Comparison of ENCODE assay signal across 20 cellular contexts in the genomic region with DNA sequence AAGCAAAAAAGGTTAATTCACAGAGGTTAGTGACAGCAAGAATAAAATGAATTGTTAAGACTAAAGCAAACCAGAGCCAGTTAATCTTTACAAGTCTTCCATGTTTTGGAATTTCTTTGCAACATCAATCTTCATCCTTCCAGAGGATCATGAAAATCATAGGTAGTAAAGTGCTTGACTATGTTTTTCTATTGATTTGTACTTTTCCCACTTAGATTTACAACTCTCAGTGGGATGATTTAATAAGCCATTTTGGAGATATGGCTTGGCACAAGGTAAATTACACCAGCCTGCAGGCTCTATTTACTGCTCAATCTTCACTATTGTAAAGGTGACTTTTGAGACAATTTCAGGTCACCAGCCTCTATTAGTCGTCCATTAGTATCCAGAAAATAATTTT. TPM values are rescaled to one million over a fixed set of nuclear protein-coding genes. Genes with fewer than 3 reads are reported as not detected.
DNase-seq lines count a peak whose midpoint lies in the region; ATAC-seq, FAIRE-seq and TF ChIP-seq lines count a peak whose summit lies in the region.
"Had no signal": no experiment of that assay in that cellular context is flagged by ENCODE, and none has a peak within 500 bp of the region (broad histone marks: within the 10 kb centered on the region; RNA-seq: fewer than 3 reads in every experiment).

No MANE protein-coding gene starts in this region.

- no peaks in the 10 kb centered on the region for H3K4me1 Mint-ChIP-seq in astrocyte (ENCODE audit: low read depth, unreplicated experiment)

- no peaks in the 10 kb centered on the region for H3K36me3 ChIP-seq in HEK293 (ENCODE audit: control insufficient read depth in 2 of 2, insufficient read depth in 1 of 2, low read length in 2 of 2)
- H3K36me3 ChIP-seq in astrocyte (ENCODE audit: insufficient read depth, low read length): no peaks in the 10 kb centered on the region
- no peaks in the 10 kb centered on the region for H3K36me3 ChIP-seq in esophagus squamous epithelium
- H3K36me3 ChIP-seq: BLaER1 treated with 17β-estradiol and CSF1 and Interleukin-3, amounts not matched to agents 10 nM and 100 nM had no signal

- H3K4me3 ChIP-seq in HEK293 (ENCODE audit: low read depth, low read length): no peak overlapping the region
- no peak overlapping the region for H3K4me3 ChIP-seq in astrocyte (ENCODE audit: insufficient read depth, low read depth, low read length)
- no peak overlapping the region for H3K4me3 ChIP-seq in esophagus squamous epithelium
- H3K4me3 ChIP-seq: A549; BLaER1 treated with 17β-estradiol and CSF1 and Interleukin-3, amounts not matched to agents 10 nM and 100 nM had no signal

- CTCF ChIA-PET in HEK293 (lab: Yijun Ruan, JAX): interaction anchor here (0.8 kb wide), 1 partner anchor 12 kb away, joined by 4 read pairs; no protein-coding TSS in a partner anchor

- WGBS in esophagus squamous epithelium, 2 donors: 71 to 83% methylated on average over 1 of the region's 1 CpG

- no peaks in the 10 kb centered on the region for H3K27me3 Mint-ChIP-seq in astrocyte (ENCODE audit: low read depth, unreplicated experiment)
- H3K27me3 Mint-ChIP-seq: B cell; CD4-positive, alpha-beta T cell had no signal

- no peak overlapping the region for H3K27ac ChIP-seq in HEK293 (ENCODE audit: extremely low read depth, low read depth, low read length)
- no peak overlapping the region for H3K27ac ChIP-seq in astrocyte (ENCODE audit: low read depth, low read length)
- no peak overlapping the region for H3K27ac ChIP-seq in esophagus squamous epithelium
- H3K27ac ChIP-seq: 22Rv1; A549; BLaER1 treated with 17β-estradiol and CSF1 and Interleukin-3, amounts not matched to agents 10 nM and 100 nM; C4-2B had no signal

- peak; percentile 47 for FAIRE-seq in astrocyte (lab: Jason Lieb, UNC)
- FAIRE-seq: D721Med, G401.6, GM19239 had no signal

- H3K9me3 Mint-ChIP-seq in astrocyte (ENCODE audit: unreplicated experiment): no peaks in the 10 kb centered on the region
- H3K9me3 Mint-ChIP-seq: CD4-positive, alpha-beta T cell; CD8-positive, alpha-beta T cell had no signal

- no peak for ATAC-seq in HG03280 (IDR thresholded peaks at IDR 0.05; ENCODE audit: unreplicated experiment)
- ATAC-seq: A549; CD8-positive, alpha-beta T cell had no signal

- intact Hi-C loops in esophagus squamous epithelium (cut with DNase I): no loop called here

- no peaks in the 10 kb centered on the region for H3K27me3 ChIP-seq in astrocyte (ENCODE audit: insufficient read depth, low read length)
- no peaks in the 10 kb centered on the region for H3K27me3 ChIP-seq in esophagus squamous epithelium

- H2AFZ ChIP-seq in astrocyte (ENCODE audit: low read depth, low read length): no peak overlapping the region

- peaks cover 3% of the 10 kb centered on the region for H3K4me1 ChIP-seq in HEK293 (ENCODE audit: control insufficient read depth, insufficient read depth, low read length)
- no peaks in the 10 kb centered on the region for H3K4me1 ChIP-seq in astrocyte (ENCODE audit: insufficient read depth, low read length)
- H3K4me1 ChIP-seq in esophagus squamous epithelium: no peaks in the 10 kb centered on the region
- H3K4me1 ChIP-seq: Caco-2 had no signal

- DNase-seq in NCI-H2227 treated with DMSO at 0.1 percent for 48 hours (lab: John Stamatoyannopoulos, UW): peak; percentile 10
- no peak for DNase-seq in astrocyte (ENCODE audit: low read depth)
- no peak for DNase-seq in esophagus squamous epithelium (lab: John Stamatoyannopoulos, UW)
- DNase-seq: AML-193; Caco-2; Calu3; CD4-positive, alpha-beta T cell; CD8-positive, alpha-beta T cell; DMS79 treated with DMSO at 0.1 percent for 48 hours; GF-D8 had no signal

- no peaks in the 10 kb centered on the region for H3K79me2 ChIP-seq in astrocyte (ENCODE audit: insufficient read depth, low read length)

- no peak overlapping the region for H3K9ac ChIP-seq in astrocyte (ENCODE audit: low read length)
- H3K9ac ChIP-seq: BLaER1 treated with 17β-estradiol and CSF1 and Interleukin-3, amounts not matched to agents 10 nM and 100 nM had no signal

- TF ChIP-seq CTCF in HEK293 (tag by site-specific recombination; IDR thresholded peaks at IDR 0.05): no peak
- TF ChIP-seq CTCF in astrocyte (IDR thresholded peaks at IDR 0.05; ENCODE audit: insufficient read depth, low read depth, low read length): no peak
- TF ChIP-seq CTCF in esophagus squamous epithelium (IDR thresholded peaks at IDR 0.05): no peak

- no peaks in the 10 kb centered on the region for H3K36me3 Mint-ChIP-seq in astrocyte (ENCODE audit: low read depth, unreplicated experiment)

- H4K20me1 ChIP-seq in astrocyte (ENCODE audit: insufficient read depth, low read length): no peaks in the 10 kb centered on the region

- H3K4me2 ChIP-seq in astrocyte (ENCODE audit: low read length): no peak overlapping the region
- H3K4me2 ChIP-seq: A549; BLaER1 treated with 17β-estradiol and CSF1 and Interleukin-3, amounts not matched to agents 10 nM and 100 nM had no signal

- no peak overlapping the region for H3K27ac Mint-ChIP-seq in astrocyte (ENCODE audit: unreplicated experiment)
- H3K27ac Mint-ChIP-seq: B cell; CD4-positive, alpha-beta T cell; CD8-positive, alpha-beta T cell had no signal

- POLR2A ChIA-PET in HEK293 (lab: Yijun Ruan, JAX): no interaction called here

- no peak overlapping the region for H3K4me3 Mint-ChIP-seq in astrocyte (ENCODE audit: unreplicated experiment)
- H3K4me3 Mint-ChIP-seq: B cell; CD4-positive, alpha-beta T cell; CD8-positive, alpha-beta T cell had no signal

- H3K9me3 ChIP-seq in HEK293 (ENCODE audit: control insufficient read depth, insufficient read depth, low read depth, low read length) (no peaks in the 10 kb centered on the region), astrocyte (ENCODE audit: insufficient read depth, low read depth, low read length) (no peaks in the 10 kb centered on the region), esophagus squamous epithelium (no peaks in the 10 kb centered on the region)
- H3K9me3 ChIP-seq: A549, Caco-2 had no signal

- no peak for TF ChIP-seq POLR2A in esophagus squamous epithelium (IDR thresholded peaks at IDR 0.05)

TF ChIP-seq in HEK293, 187 proteins besides CTCF, POLR2A, EP300 and RAD21:
- TF ChIP-seq TCF7L2 (IDR thresholded peaks at IDR 0.05; ENCODE audit: borderline replicate concordance, low read depth, low read length) (peak; percentile 45; the same call in 1 of the 2 replicates), ZXDB (tag by site-specific recombination; IDR thresholded peaks at IDR 0.05) (peak; percentile 51; the same call in 1 of the 2 replicates), ZNF561 (tag by site-specific recombination; IDR thresholded peaks at IDR 0.05; ENCODE audit: borderline replicate concordance) (no peak), ZNF211 (tag by site-specific recombination; IDR thresholded peaks at IDR 0.05; ENCODE audit: low read depth) (no peak), FEZF1 (tag by site-specific recombination; IDR thresholded peaks at IDR 0.05) (peak; percentile 89), GFI1B (tag by site-specific recombination; IDR thresholded peaks at IDR 0.05) (peak; percentile 72; the same call in 1 of the 2 replicates), ZSCAN30 (tag by site-specific recombination; IDR thresholded peaks at IDR 0.05) (0 out of 2 replicates have a peak, but pooled peaks have one; percentile 29), ZNF843 (tag by site-specific recombination; IDR thresholded peaks at IDR 0.05) (peak; percentile 97), ZNF157 (tag by site-specific recombination; IDR thresholded peaks at IDR 0.05) (no peak), IKZF3 (tag by site-specific recombination; IDR thresholded peaks at IDR 0.05) (peak; percentile 31; the same call in 1 of the 2 replicates)
- TF ChIP-seq, protein P1, sequence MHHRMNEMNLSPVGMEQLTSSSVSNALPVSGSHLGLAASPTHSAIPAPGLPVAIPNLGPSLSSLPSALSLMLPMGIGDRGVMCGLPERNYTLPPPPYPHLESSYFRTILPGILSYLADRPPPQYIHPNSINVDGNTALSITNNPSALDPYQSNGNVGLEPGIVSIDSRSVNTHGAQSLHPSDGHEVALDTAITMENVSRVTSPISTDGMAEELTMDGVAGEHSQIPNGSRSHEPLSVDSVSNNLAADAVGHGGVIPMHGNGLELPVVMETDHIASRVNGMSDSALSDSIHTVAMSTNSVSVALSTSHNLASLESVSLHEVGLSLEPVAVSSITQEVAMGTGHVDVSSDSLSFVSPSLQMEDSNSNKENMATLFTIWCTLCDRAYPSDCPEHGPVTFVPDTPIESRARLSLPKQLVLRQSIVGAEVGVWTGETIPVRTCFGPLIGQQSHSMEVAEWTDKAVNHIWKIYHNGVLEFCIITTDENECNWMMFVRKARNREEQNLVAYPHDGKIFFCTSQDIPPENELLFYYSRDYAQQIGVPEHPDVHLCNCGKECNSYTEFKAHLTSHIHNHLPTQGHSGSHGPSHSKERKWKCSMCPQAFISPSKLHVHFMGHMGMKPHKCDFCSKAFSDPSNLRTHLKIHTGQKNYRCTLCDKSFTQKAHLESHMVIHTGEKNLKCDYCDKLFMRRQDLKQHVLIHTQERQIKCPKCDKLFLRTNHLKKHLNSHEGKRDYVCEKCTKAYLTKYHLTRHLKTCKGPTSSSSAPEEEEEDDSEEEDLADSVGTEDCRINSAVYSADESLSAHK (tag by site-specific recombination; IDR thresholded peaks at IDR 0.05): peak; percentile 77; the same call in 1 of the 2 replicates
- TF ChIP-seq, protein P2, sequence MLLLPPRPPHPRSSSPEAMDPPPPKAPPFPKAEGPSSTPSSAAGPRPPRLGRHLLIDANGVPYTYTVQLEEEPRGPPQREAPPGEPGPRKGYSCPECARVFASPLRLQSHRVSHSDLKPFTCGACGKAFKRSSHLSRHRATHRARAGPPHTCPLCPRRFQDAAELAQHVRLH (tag by site-specific recombination; IDR thresholded peaks at IDR 0.05): peak; percentile 81
- TF ChIP-seq, protein P3, sequence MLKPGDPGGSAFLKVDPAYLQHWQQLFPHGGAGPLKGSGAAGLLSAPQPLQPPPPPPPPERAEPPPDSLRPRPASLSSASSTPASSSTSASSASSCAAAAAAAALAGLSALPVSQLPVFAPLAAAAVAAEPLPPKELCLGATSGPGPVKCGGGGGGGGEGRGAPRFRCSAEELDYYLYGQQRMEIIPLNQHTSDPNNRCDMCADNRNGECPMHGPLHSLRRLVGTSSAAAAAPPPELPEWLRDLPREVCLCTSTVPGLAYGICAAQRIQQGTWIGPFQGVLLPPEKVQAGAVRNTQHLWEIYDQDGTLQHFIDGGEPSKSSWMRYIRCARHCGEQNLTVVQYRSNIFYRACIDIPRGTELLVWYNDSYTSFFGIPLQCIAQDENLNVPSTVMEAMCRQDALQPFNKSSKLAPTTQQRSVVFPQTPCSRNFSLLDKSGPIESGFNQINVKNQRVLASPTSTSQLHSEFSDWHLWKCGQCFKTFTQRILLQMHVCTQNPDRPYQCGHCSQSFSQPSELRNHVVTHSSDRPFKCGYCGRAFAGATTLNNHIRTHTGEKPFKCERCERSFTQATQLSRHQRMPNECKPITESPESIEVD (tag by site-specific recombination; IDR thresholded peaks at IDR 0.05): peak; percentile 99

RNA-seq across cellular contexts. Expression of a gene that starts 26.5 kb away (rescaled TPM):
- total RNA-seq in astrocyte: 24.8 and 29.2 TPM in 2 replicates
- 10 to 100 TPM; 14.2 to 29.6 (median 17.6) TPM for total RNA-seq in esophagus squamous epithelium
